In the genomic region with DNA sequence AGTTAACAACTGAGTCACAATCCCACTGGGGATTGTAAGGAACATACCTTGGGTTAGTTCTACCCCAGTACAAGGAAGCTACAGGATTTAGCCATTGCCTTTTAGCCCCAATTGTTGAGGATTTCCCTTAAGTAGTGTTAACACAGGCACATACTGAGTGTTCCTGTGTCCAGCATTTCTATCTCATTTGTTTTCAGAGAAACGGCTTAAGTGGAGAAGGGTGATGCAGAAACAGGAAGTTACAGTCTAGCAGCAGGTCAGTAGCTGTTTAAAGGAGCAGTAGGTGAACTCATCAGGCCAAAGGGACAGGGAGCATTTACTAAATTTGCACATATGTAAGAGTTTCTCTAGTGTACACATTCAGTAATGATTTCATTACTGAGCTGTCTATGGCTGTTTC, we compare ENCODE assay signal across 8 cellular contexts.
DNase-seq lines count a peak whose midpoint lies in the region; ATAC-seq lines count a peak whose summit lies in the region.

No MANE protein-coding gene starts in this region.

- peak; percentile 90 for DNase-seq in NOMO-1 treated with DMSO at 0.1 percent for 48 hours (lab: John Stamatoyannopoulos, UW; ENCODE audit: unreplicated experiment)
- DNase-seq in left kidney (ENCODE audit: low read depth, low spot score) = peak; percentile 1
- DNase-seq in cerebellum (ENCODE audit: low spot score) = no peak
- no peak for DNase-seq in NCI-H446 treated with DMSO at 0.1 percent for 48 hours (lab: John Stamatoyannopoulos, UW)
- DNase-seq in NCI-H2196 (lab: John Stamatoyannopoulos, UW; ENCODE audit: unreplicated experiment) = no peak

- ATAC-seq in GM18873 (IDR thresholded peaks at IDR 0.05; ENCODE audit: low FRiP score, unreplicated experiment) (peak; percentile 43), HG02870 (IDR thresholded peaks at IDR 0.05; ENCODE audit: unreplicated experiment) (peak; percentile 34)
- no peak for ATAC-seq in activated CD4-positive, CD25-positive, alpha-beta regulatory T cell treated with anti-CD3 and anti-CD28 coated beads, Interleukin-2, amount 50 U/mL, for 24 hours

Comparison
In these comparisons a context has a peak if more than half of its experiments do, and no peak if none do; other contexts are left out.
1. ATAC-seq: peak in GM18873 (single experiment) and HG02870 (single experiment); none in activated CD4-positive, CD25-positive, alpha-beta regulatory T cell treated with anti-CD3 and anti-CD28 coated beads, Interleukin-2, amount 50 U/mL, for 24 hours (0 of 2).
2. DNase-seq: peak in NOMO-1 treated with DMSO at 0.1 percent for 48 hours (single experiment) and left kidney (single experiment); none in cerebellum (single experiment), NCI-H446 treated with DMSO at 0.1 percent for 48 hours (single experiment) and NCI-H2196 (single experiment).